ENCODE assay signal across 34 cellular contexts in the genomic region with DNA sequence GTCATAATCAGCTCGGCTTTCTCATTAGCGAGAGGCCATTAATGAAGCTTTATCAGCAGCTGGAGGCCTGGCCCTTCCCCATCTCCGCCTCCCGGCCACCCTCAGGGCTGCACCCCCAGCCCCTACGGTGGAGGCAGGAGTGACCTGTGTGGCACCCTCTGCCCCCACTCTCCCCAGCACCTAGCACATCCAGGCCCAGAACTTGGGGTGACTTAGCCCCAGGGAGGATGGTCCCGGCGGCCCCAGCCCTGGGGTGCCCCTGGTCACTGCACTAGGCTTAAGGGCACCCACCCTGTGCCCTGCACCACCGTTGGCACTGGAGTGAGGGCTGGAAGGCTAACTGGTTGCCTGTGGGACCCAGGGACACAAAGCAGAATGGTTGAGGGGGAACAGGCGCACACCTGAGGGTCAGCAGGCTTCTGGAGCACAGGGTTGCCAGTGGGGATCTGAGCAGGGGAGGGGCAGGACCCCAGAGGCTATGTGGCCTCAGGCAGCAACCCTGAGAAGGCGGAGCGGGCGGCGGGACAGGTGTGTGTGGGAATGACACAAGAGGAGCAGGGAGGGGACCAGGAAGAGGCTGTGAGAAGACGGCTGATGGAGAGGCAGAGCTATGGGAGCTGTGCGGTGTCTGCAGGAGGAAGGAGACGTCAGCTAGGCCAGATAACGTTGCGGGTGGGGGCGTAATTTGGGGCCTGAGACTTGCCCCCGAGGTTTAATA.
"Had no signal": no experiment of that assay in that cellular context is flagged by ENCODE, and none has a peak within 500 bp of the region (broad histone marks: within the 10 kb centered on the region; RNA-seq: fewer than 3 reads in every experiment).

No MANE protein-coding gene starts in this region.

- ATAC-seq: activated CD8-positive, alpha-beta memory T cell treated with anti-CD3 and anti-CD28 coated beads, Interleukin-2, amount 10 ng/mL, durations not matched to agents 7 days and 5 days; Panc1 had no signal

- H3K9me3 Mint-ChIP-seq: activated CD4-positive, alpha-beta memory T cell treated with anti-CD3 and anti-CD28 coated beads, Interleukin-2, amount 10 ng/mL, durations not matched to agents 7 days and 5 days; activated naive CD8-positive, alpha-beta T cell treated with anti-CD3 and anti-CD28 coated beads for 36 hours had no signal

- DNase-seq: activated CD4-positive, alpha-beta memory T cell treated with anti-CD3 and anti-CD28 coated beads, Interleukin-2, amount 10 ng/mL, durations not matched to agents 7 days and 5 days; activated CD4-positive, alpha-beta T cell treated with anti-CD3 and anti-CD28 coated beads for 1 hour; activated CD4-positive, alpha-beta T cell treated with anti-CD3 and anti-CD28 coated beads for 48 hours; activated CD4-positive, CD25-positive, alpha-beta regulatory T cell; activated CD8-positive, alpha-beta memory T cell treated with anti-CD3 and anti-CD28 coated beads for 24 hours; activated CD8-positive, alpha-beta memory T cell treated with anti-CD3 and anti-CD28 coated beads, Interleukin-2, amount 10 ng/mL, durations not matched to agents 7 days and 5 days; activated CD8-positive, alpha-beta memory T cell treated with anti-CD3 and anti-CD28 coated beads, Interleukin-2, amount 50 U/mL, for 48 hours; activated effector memory CD4-positive, alpha-beta T cell treated with Interleukin-2 at 50 U/mL for 16 hours; activated naive CD4-positive, alpha-beta T cell; activated naive CD4-positive, alpha-beta T cell treated with anti-CD3 and anti-CD28 coated beads, Interleukin-2, amount 50 U/mL, for 16 hours; activated naive CD8-positive, alpha-beta T cell treated with anti-CD3 and anti-CD28 coated beads for 36 hours; activated T-cell treated with anti-CD3 and anti-CD28 coated beads, Interleukin-2, amount 50 U/mL, for 48 hours; amygdala; MM.1S; MV-4-11; NCI-H1092; NCI-H1436 treated with DMSO at 0.1 percent for 48 hours; NCI-H1694 treated with DMSO at 0.1 percent for 48 hours; NCI-H2029 treated with DMSO at 0.1 percent for 48 hours; NCI-H2107; NCI-H2171; NCI-H510A; NCI-H526 treated with DMSO at 0.1 percent for 48 hours; NCI-H774; SIG-M5; SW 1271; T-helper 1 cell; T-helper 2 cell; T-helper 9 cell had no signal

- H3K27ac ChIP-seq: ascending aorta, cardiac muscle cell, KMS-11, VCaP had no signal

- H3K9ac ChIP-seq: KMS-11 had no signal

- H3K9me3 ChIP-seq: ascending aorta had no signal

- H3K36me3 ChIP-seq: ascending aorta, cardiac muscle cell had no signal

- H3K4me2 ChIP-seq: KMS-11 had no signal

- H3K36me3 Mint-ChIP-seq: activated CD8-positive, alpha-beta memory T cell treated with anti-CD3 and anti-CD28 coated beads, Interleukin-2, amount 10 ng/mL, durations not matched to agents 7 days and 5 days; activated naive CD8-positive, alpha-beta T cell treated with anti-CD3 and anti-CD28 coated beads for 36 hours had no signal

- H3K27ac Mint-ChIP-seq: activated CD4-positive, alpha-beta memory T cell treated with anti-CD3 and anti-CD28 coated beads, Interleukin-2, amount 10 ng/mL, durations not matched to agents 7 days and 5 days; activated CD8-positive, alpha-beta memory T cell treated with anti-CD3 and anti-CD28 coated beads, Interleukin-2, amount 10 ng/mL, durations not matched to agents 7 days and 5 days; activated naive CD8-positive, alpha-beta T cell treated with anti-CD3 and anti-CD28 coated beads for 36 hours had no signal

- H3K27me3 Mint-ChIP-seq: activated CD4-positive, alpha-beta memory T cell treated with anti-CD3 and anti-CD28 coated beads, Interleukin-2, amount 10 ng/mL, durations not matched to agents 7 days and 5 days; activated CD8-positive, alpha-beta memory T cell treated with anti-CD3 and anti-CD28 coated beads, Interleukin-2, amount 10 ng/mL, durations not matched to agents 7 days and 5 days had no signal

- H3K27me3 ChIP-seq: ascending aorta, cardiac muscle cell had no signal

- H3K4me1 Mint-ChIP-seq: activated CD8-positive, alpha-beta memory T cell treated with anti-CD3 and anti-CD28 coated beads, Interleukin-2, amount 10 ng/mL, durations not matched to agents 7 days and 5 days had no signal

- H3K4me3 ChIP-seq: ascending aorta, cardiac muscle cell had no signal

- H3K4me3 Mint-ChIP-seq: activated CD4-positive, alpha-beta memory T cell treated with anti-CD3 and anti-CD28 coated beads, Interleukin-2, amount 10 ng/mL, durations not matched to agents 7 days and 5 days; activated CD8-positive, alpha-beta memory T cell treated with anti-CD3 and anti-CD28 coated beads, Interleukin-2, amount 10 ng/mL, durations not matched to agents 7 days and 5 days; activated naive CD8-positive, alpha-beta T cell treated with anti-CD3 and anti-CD28 coated beads for 36 hours had no signal

- H3K4me1 ChIP-seq: ascending aorta had no signal
